27 cellular contexts compared by ENCODE assay signal in genomic region chr2:95325026-95325425, GRCh38. TPM values are rescaled to one million over a fixed set of nuclear protein-coding genes. Genes with fewer than 3 reads are reported as not detected.
"Had no signal": no experiment of that assay in that cellular context is flagged by ENCODE, and none has a peak within 500 bp of the region (broad histone marks: within the 10 kb centered on the region; RNA-seq: fewer than 3 reads in every experiment).

No MANE protein-coding gene starts in this region.

- H3K4me1 ChIP-seq: gastrocnemius medialis, lower lobe of right lung had no signal

- H3K36me3 Mint-ChIP-seq: memory B cell, mesothelial cell of epicardium had no signal

- ATAC-seq: effector memory CD8-positive, alpha-beta T cell; esophagus mucosa; gastrocnemius medialis; heart right ventricle; left colon; left lobe of liver; lower lobe of right lung had no signal

- H3K36me3 ChIP-seq: esophagus squamous epithelium, gastrocnemius medialis, heart right ventricle, left ventricle myocardium inferior, lower lobe of right lung had no signal

- H3K4me3 Mint-ChIP-seq: central memory CD8-positive, alpha-beta T cell; effector memory CD8-positive, alpha-beta T cell; endodermal cell; memory B cell; mesothelial cell of epicardium had no signal

- DNase-seq: cerebellar nuclear complex; dermis blood vessel endothelial cell; dorsolateral prefrontal cortex; effector CD8-positive, alpha-beta T cell; effector memory CD8-positive, alpha-beta T cell; endodermal cell; erythroblast; esophagus squamous epithelium; foreskin fibroblast; foreskin melanocyte; gastrocnemius medialis; glutamatergic neuron; head of caudate nucleus; hippocampal formation; kidney glomerular epithelial cell; left colon; left ventricle myocardium inferior; lower lobe of right lung had no signal

- H3K4me3 ChIP-seq: coronary artery, dorsolateral prefrontal cortex, esophagus squamous epithelium, gastrocnemius medialis, heart right ventricle, left ventricle myocardium inferior, lower lobe of right lung had no signal

- H3K9me3 Mint-ChIP-seq: central memory CD8-positive, alpha-beta T cell; effector memory CD8-positive, alpha-beta T cell; endodermal cell; mesothelial cell of epicardium had no signal

- H3K27ac Mint-ChIP-seq: effector memory CD8-positive, alpha-beta T cell; endodermal cell; memory B cell; mesothelial cell of epicardium had no signal

- H3K27me3 ChIP-seq: dorsolateral prefrontal cortex, gastrocnemius medialis, heart right ventricle had no signal

- H3K27ac ChIP-seq: coronary artery, dorsolateral prefrontal cortex, epithelial cell of prostate, esophagus squamous epithelium, gastrocnemius medialis, heart right ventricle, left ventricle myocardium inferior, lower lobe of right lung had no signal

- H3K9me3 ChIP-seq: esophagus squamous epithelium, gastrocnemius medialis, heart right ventricle, left ventricle myocardium inferior, lower lobe of right lung had no signal

- H3K4me1 Mint-ChIP-seq: central memory CD8-positive, alpha-beta T cell; endodermal cell had no signal

- H3K27me3 Mint-ChIP-seq: central memory CD8-positive, alpha-beta T cell; effector memory CD8-positive, alpha-beta T cell; memory B cell had no signal

RNA-seq across cellular contexts. Expression of gene KCNIP3, which starts 27.9 kb away (rescaled TPM):
- total RNA-seq: lung microvascular endothelial cell had no signal
